ENCODE assay signal across 17 cellular contexts in genomic region chr6:36418558-36418957, GRCh38. TPM values are rescaled to one million over a fixed set of nuclear protein-coding genes. Genes with fewer than 3 reads are reported as not detected.
"Had no signal": no experiment of that assay in that cellular context is flagged by ENCODE, and none has a peak within 500 bp of the region (broad histone marks: within the 10 kb centered on the region; RNA-seq: fewer than 3 reads in every experiment).

No MANE protein-coding gene starts in this region.

- H3K27me3 ChIP-seq: esophagus squamous epithelium had no signal

- H3K27ac ChIP-seq: esophagus squamous epithelium, left ventricle myocardium inferior, VCaP had no signal

- H3K9me3 ChIP-seq: esophagus squamous epithelium had no signal

- H3K4me3 ChIP-seq: esophagus squamous epithelium, left ventricle myocardium inferior had no signal

- H3K36me3 ChIP-seq: esophagus squamous epithelium, left ventricle myocardium inferior had no signal

- ATAC-seq: activated CD4-positive, alpha-beta T cell treated with anti-CD3 and anti-CD28 coated beads for 36 hours; stimulated activated naive CD8-positive, alpha-beta T cell treated with anti-CD3 and anti-CD28 coated beads, Interleukin-15, Interleukin-2, amounts not matched to agents 100 U/mL and 50 U/mL, for 24 hours had no signal

- DNase-seq: activated CD4-positive, alpha-beta memory T cell treated with anti-CD3 and anti-CD28 coated beads, Interleukin-2, amount 10 ng/mL, durations not matched to agents 7 days and 5 days; activated CD4-positive, alpha-beta T cell treated with anti-CD3 and anti-CD28 coated beads for 36 hours; activated gamma-delta T cell treated with Interleukin-2 at 50 U/mL for 16 hours; activated naive CD8-positive, alpha-beta T cell treated with anti-CD3 and anti-CD28 coated beads for 36 hours; activated T-cell treated with anti-CD3 and anti-CD28 coated beads, Interleukin-2, amount 50 U/mL, for 48 hours; esophagus squamous epithelium; foreskin fibroblast; head of caudate nucleus; left ventricle myocardium inferior; nephron progenitor cell; stimulated activated CD4-positive, alpha-beta T cell treated with anti-CD3 and anti-CD28 coated beads, Interleukin-12 subunit alpha, Interleukin-12 subunit beta, amount 100 ng/mL, for 4 hours; stimulated activated CD4-positive, alpha-beta T cell treated with anti-CD3 and anti-CD28 coated beads, Interleukin-2, amount 100 ng/mL, for 48 hours; stimulated activated naive CD8-positive, alpha-beta T cell treated with anti-CD3 and anti-CD28 coated beads, Interleukin-15, Interleukin-2, amounts not matched to agents 100 U/mL and 50 U/mL, for 24 hours had no signal

RNA-seq across cellular contexts. Expression of gene PXT1, which starts 24.1 kb away (rescaled TPM):
- total RNA-seq: esophagus squamous epithelium, left ventricle myocardium inferior, mesenteric fat pad, temporal lobe, ureter had no signal

RNA-seq across cellular contexts. Expression of gene ETV7, which starts 31.1 kb away (rescaled TPM):
- total RNA-seq: left ventricle myocardium inferior, temporal lobe had no signal
